25 cellular contexts compared by ENCODE assay signal in the genomic region with DNA sequence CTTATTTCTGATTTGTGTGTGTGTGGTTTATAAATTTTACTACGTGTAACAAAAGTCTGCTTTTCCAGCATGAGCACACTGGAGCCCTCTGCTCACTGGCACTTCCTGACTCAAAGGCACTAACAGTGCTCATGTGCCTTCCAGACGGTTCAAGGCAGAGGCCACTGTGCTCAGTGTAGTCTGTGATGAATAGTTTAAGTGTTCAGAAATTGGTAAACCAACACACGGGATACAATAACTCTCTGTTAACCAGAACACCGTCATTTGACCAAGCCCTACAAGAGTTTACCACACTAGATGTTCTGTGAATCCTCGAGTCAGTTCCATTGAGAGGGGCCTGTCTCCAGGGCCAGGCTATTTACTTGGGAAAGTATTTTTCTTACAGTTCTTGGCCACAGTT.
"Had no signal": no experiment of that assay in that cellular context is flagged by ENCODE, and none has a peak within 500 bp of the region (broad histone marks: within the 10 kb centered on the region; RNA-seq: fewer than 3 reads in every experiment).

No MANE protein-coding gene starts in this region.

- H3K27me3 Mint-ChIP-seq: activated CD4-positive, alpha-beta T cell treated with anti-CD3 and anti-CD28 coated beads, Interleukin-2, amount 10 ng/mL, durations not matched to agents 7 days and 5 days; activated CD8-positive, alpha-beta memory T cell treated with anti-CD3 and anti-CD28 coated beads, Interleukin-2, amount 10 ng/mL, durations not matched to agents 7 days and 5 days; activated CD8-positive, alpha-beta T cell treated with anti-CD3 and anti-CD28 coated beads for 36 hours; naive B cell; stimulated activated naive CD8-positive, alpha-beta T cell treated with anti-CD3 and anti-CD28 coated beads, Interleukin-15, amount 100 ng/mL, for 72 hours had no signal

- H3K4me3 ChIP-seq: body of pancreas, cardiac muscle cell, gastroesophageal sphincter, heart left ventricle, neural progenitor cell, right atrium auricular region, transverse colon, uterus had no signal

- DNase-seq: activated CD4-positive, alpha-beta T cell treated with anti-CD3 and anti-CD28 coated beads, Interleukin-2, amount 10 ng/mL, durations not matched to agents 7 days and 5 days; activated CD4-positive, CD25-positive, alpha-beta regulatory T cell treated with anti-CD3 and anti-CD28 coated beads, Interleukin-2, amount 50 U/mL, for 72 hours; activated CD8-positive, alpha-beta memory T cell treated with anti-CD3 and anti-CD28 coated beads, Interleukin-2, amount 10 ng/mL, durations not matched to agents 7 days and 5 days; activated CD8-positive, alpha-beta T cell treated with anti-CD3 and anti-CD28 coated beads for 36 hours; activated gamma-delta T cell; activated naive CD4-positive, alpha-beta T cell treated with anti-CD3 and anti-CD28 coated beads, Interleukin-2, amount 50 U/mL, for 16 hours; body of pancreas; cortex of kidney; effector CD4-positive, alpha-beta T cell; heart left ventricle; islet precursor cell; left cardiac atrium; mesendoderm; naive B cell; stimulated activated CD4-positive, alpha-beta T cell treated with anti-CD3 and anti-CD28 coated beads, Interleukin-1b, Interleukin-23, amount 100 ng/mL, for 48 hours; stimulated activated naive CD8-positive, alpha-beta T cell treated with anti-CD3 and anti-CD28 coated beads, Interleukin-15, amount 100 ng/mL, for 72 hours; T-helper 1 cell; transverse colon; uterus; WERI-Rb-1 had no signal

- H3K9me3 Mint-ChIP-seq: activated CD4-positive, alpha-beta T cell treated with anti-CD3 and anti-CD28 coated beads, Interleukin-2, amount 10 ng/mL, durations not matched to agents 7 days and 5 days; activated CD8-positive, alpha-beta T cell treated with anti-CD3 and anti-CD28 coated beads for 36 hours; activated T-helper 1 cell treated with anti-CD3 and anti-CD28 coated beads, Interleukin-12 subunit alpha, Interleukin-12 subunit beta, Interleukin-2, Interleukin-4 antibody, amounts not matched to agents 30 ng/mL and 10 ng/mL and 1 ng/mL, durations not matched to agents 14 hours and 24 hours and 36 hours; naive B cell; neural progenitor cell; stimulated activated naive CD8-positive, alpha-beta T cell treated with anti-CD3 and anti-CD28 coated beads, Interleukin-15, amount 100 ng/mL, for 72 hours had no signal

- H3K27ac Mint-ChIP-seq: activated CD4-positive, alpha-beta T cell treated with anti-CD3 and anti-CD28 coated beads, Interleukin-2, amount 10 ng/mL, durations not matched to agents 7 days and 5 days; activated CD8-positive, alpha-beta memory T cell treated with anti-CD3 and anti-CD28 coated beads, Interleukin-2, amount 10 ng/mL, durations not matched to agents 7 days and 5 days; activated CD8-positive, alpha-beta T cell treated with anti-CD3 and anti-CD28 coated beads for 36 hours; activated T-helper 1 cell treated with anti-CD3 and anti-CD28 coated beads, Interleukin-12 subunit alpha, Interleukin-12 subunit beta, Interleukin-2, Interleukin-4 antibody, amounts not matched to agents 30 ng/mL and 10 ng/mL and 1 ng/mL, durations not matched to agents 14 hours and 24 hours and 36 hours; naive B cell; neural progenitor cell; stimulated activated naive CD8-positive, alpha-beta T cell treated with anti-CD3 and anti-CD28 coated beads, Interleukin-15, amount 100 ng/mL, for 72 hours had no signal

- H3K4me1 Mint-ChIP-seq: activated CD4-positive, alpha-beta T cell treated with anti-CD3 and anti-CD28 coated beads, Interleukin-2, amount 10 ng/mL, durations not matched to agents 7 days and 5 days; activated CD8-positive, alpha-beta memory T cell treated with anti-CD3 and anti-CD28 coated beads, Interleukin-2, amount 10 ng/mL, durations not matched to agents 7 days and 5 days; naive B cell; neural progenitor cell; stimulated activated naive CD8-positive, alpha-beta T cell treated with anti-CD3 and anti-CD28 coated beads, Interleukin-15, amount 100 ng/mL, for 72 hours had no signal

- H3K4me3 Mint-ChIP-seq: activated CD4-positive, alpha-beta T cell treated with anti-CD3 and anti-CD28 coated beads, Interleukin-2, amount 10 ng/mL, durations not matched to agents 7 days and 5 days; activated CD8-positive, alpha-beta memory T cell treated with anti-CD3 and anti-CD28 coated beads, Interleukin-2, amount 10 ng/mL, durations not matched to agents 7 days and 5 days; activated CD8-positive, alpha-beta T cell treated with anti-CD3 and anti-CD28 coated beads for 36 hours; activated T-helper 1 cell treated with anti-CD3 and anti-CD28 coated beads, Interleukin-12 subunit alpha, Interleukin-12 subunit beta, Interleukin-2, Interleukin-4 antibody, amounts not matched to agents 30 ng/mL and 10 ng/mL and 1 ng/mL, durations not matched to agents 14 hours and 24 hours and 36 hours; neural progenitor cell; stimulated activated naive CD8-positive, alpha-beta T cell treated with anti-CD3 and anti-CD28 coated beads, Interleukin-15, amount 100 ng/mL, for 72 hours had no signal
